Comparison of ENCODE assay signal across 14 cellular contexts in genomic region chr11:48105096-48105990, GRCh38.
DNase-seq lines count a peak whose midpoint lies in the region; ATAC-seq and TF ChIP-seq lines count a peak whose summit lies in the region.
"Had no signal": no experiment of that assay in that cellular context is flagged by ENCODE, and none has a peak within 500 bp of the region (broad histone marks: within the 10 kb centered on the region; RNA-seq: fewer than 3 reads in every experiment).

No MANE protein-coding gene starts in this region.

- peak overlapping the region in 6 of 7 donors; percentile 6 to 82 (median 73) for H3K27ac Mint-ChIP-seq in CD14-positive monocyte
- peak overlapping the region; percentile 83 for H3K27ac Mint-ChIP-seq in effector memory CD8-positive, alpha-beta T cell
- H3K27ac Mint-ChIP-seq in osteocyte (ENCODE audit: unreplicated experiment), result no peak overlapping the region
- H3K27ac Mint-ChIP-seq: GM23338 had no signal

- peaks cover under 1% of the 10 kb centered on the region; the same call in 1 of the 2 replicates for H3K36me3 ChIP-seq in Karpas-422 (ENCODE audit: insufficient read depth, low read length)
- no peaks in the 10 kb centered on the region for H3K36me3 ChIP-seq in SK-N-SH (replicated peaks in 1 of 2; ENCODE audit: control insufficient read depth in 1 of 2, insufficient read depth in 2 of 2, low read length in 1 of 2)

- H3K27me3 Mint-ChIP-seq in CD14-positive monocyte (ENCODE audit: low read depth in 3 of 3) (no peaks in the 10 kb centered on the region), osteocyte (ENCODE audit: unreplicated experiment) (no peaks in the 10 kb centered on the region)
- H3K27me3 Mint-ChIP-seq in effector memory CD8-positive, alpha-beta T cell, result no peaks in the 10 kb centered on the region

- H3K79me2 ChIP-seq in Karpas-422 (ENCODE audit: low read length) (peaks cover 63% of the 10 kb centered on the region), SK-N-SH (ENCODE audit: insufficient read depth) (peaks cover 63% of the 10 kb centered on the region; the same call in 1 of the 2 replicates)

- H3K9ac ChIP-seq in Karpas-422 (ENCODE audit: low read length), result peak overlapping the region; percentile 90
- no peak overlapping the region for H3K9ac ChIP-seq in SK-N-SH

- H2AFZ ChIP-seq in Karpas-422 (ENCODE audit: low read length), result no peak overlapping the region
- H2AFZ ChIP-seq in SK-N-SH (ENCODE audit: low read depth), result no peak overlapping the region
- H2AFZ ChIP-seq: GM23338 had no signal

- peaks cover 9% of the 10 kb centered on the region for H3F3A ChIP-seq in SK-N-SH (replicated peaks; ENCODE audit: insufficient read depth)

- intact Hi-C loops in CD14-positive monocyte (cut with micrococcal nuclease), result loop anchor here (5.0 kb wide), 3 partner anchors 73 to 258 kb away; partner anchors contain the start of gene NUP160 (in 1 of the 2)

- DNase-seq in CD14-positive monocyte (ENCODE audit: low spot score) (no peak), Karpas-422 (peak; percentile 78), osteocyte (ENCODE audit: extremely low spot score, unreplicated experiment) (peak; percentile 8), omental fat pad (ENCODE audit: low spot score) (no peak), SK-N-SH (no peak)
- no peak for DNase-seq in effector memory CD8-positive, alpha-beta T cell
- no peak for DNase-seq in effector CD8-positive, alpha-beta T cell (lab: John Stamatoyannopoulos, UW)
- DNase-seq: cerebellar nuclear complex, DMS53, mucosa of descending colon, NCI-H345 had no signal

- no peaks in the 10 kb centered on the region for H3K27me3 ChIP-seq in Karpas-422 (ENCODE audit: low read length)
- H3K27me3 ChIP-seq in SK-N-SH (ENCODE audit: insufficient read depth), result no peaks in the 10 kb centered on the region

- peak overlapping the region; percentile 90 for H3K4me2 ChIP-seq in Karpas-422 (ENCODE audit: low read depth, low read length, poor library complexity, severe bottlenecking)
- no peak overlapping the region for H3K4me2 ChIP-seq in SK-N-SH
- H3K4me2 ChIP-seq: GM23338 had no signal

- H3K4me3 ChIP-seq in Karpas-422 (ENCODE audit: low read length) (peak overlapping the region; percentile 61), SK-N-SH (ENCODE audit: low read depth in 2 of 2, low read length in 1 of 2) (no peak overlapping the region)
- H3K4me3 ChIP-seq: GM23338, mucosa of descending colon had no signal

- H3K9me3 ChIP-seq in Karpas-422 (ENCODE audit: low read length) (no peaks in the 10 kb centered on the region), SK-N-SH (no peaks in the 10 kb centered on the region)
- H3K9me3 ChIP-seq: mucosa of descending colon had no signal

- H4K20me1 ChIP-seq in Karpas-422 (ENCODE audit: insufficient read depth, low read depth, low read length) (no peaks in the 10 kb centered on the region), SK-N-SH (ENCODE audit: insufficient read depth) (no peaks in the 10 kb centered on the region)

- ATAC-seq in effector memory CD8-positive, alpha-beta T cell (replicated peaks), result no peak
- ATAC-seq in GM18502 (IDR thresholded peaks at IDR 0.05; ENCODE audit: poor library complexity, unreplicated experiment) (no peak), omental fat pad (ENCODE audit: low FRiP score) (no peak)
- ATAC-seq: GM23338 had no signal

- H3K4me3 Mint-ChIP-seq in CD14-positive monocyte (no peak overlapping the region), osteocyte (ENCODE audit: unreplicated experiment) (no peak overlapping the region)
- H3K4me3 Mint-ChIP-seq in effector memory CD8-positive, alpha-beta T cell, result no peak overlapping the region
- H3K4me3 Mint-ChIP-seq: GM23338 had no signal

- CTCF ChIA-PET in SK-N-SH (lab: Yijun Ruan, JAX), result interaction anchor here (1.1 to 13.3 kb wide), 2 partner anchors 10 to 170 kb away, joined by 4 to 262 read pairs; no protein-coding TSS in a partner anchor

- TF ChIP-seq CTCF in CD14-positive monocyte (IDR thresholded peaks at IDR 0.05) (no peak), osteocyte (IDR thresholded peaks at IDR 0.05) (no peak), omental fat pad (IDR thresholded peaks at IDR 0.05) (no peak), SK-N-SH (IDR thresholded peaks at IDR 0.05) (no peak)

- H3K9me2 ChIP-seq in Karpas-422 (replicated peaks; ENCODE audit: insufficient read depth, low read length), result no peaks in the 10 kb centered on the region
- H3K9me2 ChIP-seq in SK-N-SH, result no peaks in the 10 kb centered on the region

- H3K4me1 ChIP-seq in Karpas-422 (ENCODE audit: low read length) (peaks cover 99% of the 10 kb centered on the region), SK-N-SH (ENCODE audit: control insufficient read depth in 1 of 2, insufficient read depth in 2 of 2, low read depth in 1 of 2, low read length in 1 of 2) (peaks cover 8 to 27% of the 10 kb centered on the region in 2 experiments; a peak in 3 of 4 replicates)

- no peak for TF ChIP-seq EP300 in SK-N-SH (IDR thresholded peaks at IDR 0.05; ENCODE audit: borderline replicate concordance in 1 of 2, low read depth in 1 of 2, low read length in 1 of 2)

- H3K4me1 Mint-ChIP-seq in CD14-positive monocyte (peaks cover 69% of the 10 kb centered on the region), osteocyte (ENCODE audit: unreplicated experiment) (peaks cover 27% of the 10 kb centered on the region)
- H3K4me1 Mint-ChIP-seq in effector memory CD8-positive, alpha-beta T cell (ENCODE audit: low read depth in 2 of 2), result peaks cover 43 to 59% of the 10 kb centered on the region in 2 donors

- TF ChIP-seq RAD21 in SK-N-SH (IDR thresholded peaks at IDR 0.05; ENCODE audit: low read length), result no peak

- H3K9me3 Mint-ChIP-seq in CD14-positive monocyte, result no peaks in the 10 kb centered on the region
- no peaks in the 10 kb centered on the region for H3K9me3 Mint-ChIP-seq in effector memory CD8-positive, alpha-beta T cell
- no peaks in the 10 kb centered on the region for H3K9me3 Mint-ChIP-seq in osteocyte (ENCODE audit: unreplicated experiment)
- H3K9me3 Mint-ChIP-seq: GM23338 had no signal

- peak overlapping the region; percentile 99 for H3K27ac ChIP-seq in Karpas-422 (ENCODE audit: low read length)
- no peak overlapping the region; a peak in 1 of 4 replicates for H3K27ac ChIP-seq in SK-N-SH (ENCODE audit: low read depth in 2 of 2, low read length in 1 of 2)
- H3K27ac ChIP-seq: epithelial cell of prostate had no signal

- H3K36me3 Mint-ChIP-seq in CD14-positive monocyte (no peaks in the 10 kb centered on the region), osteocyte (ENCODE audit: unreplicated experiment) (no peaks in the 10 kb centered on the region)
- H3K36me3 Mint-ChIP-seq in effector memory CD8-positive, alpha-beta T cell (ENCODE audit: insufficient read depth), result peaks cover 12% of the 10 kb centered on the region

- POLR2A ChIA-PET in SK-N-SH (lab: Yijun Ruan, JAX), result no interaction called here

- WGBS in SK-N-SH (ENCODE audit: low lambda C conversion rate), result 97% methylated on average over 10 of the region's 10 CpGs

TF ChIP-seq in SK-N-SH, 30 proteins besides CTCF, POLR2A, EP300 and RAD21 (continues in another document):
- TF ChIP-seq USF1 (IDR thresholded peaks at IDR 0.05; ENCODE audit: borderline replicate concordance, low read depth) (no peak), SIN3A (IDR thresholded peaks at IDR 0.05; ENCODE audit: borderline replicate concordance, low read depth, low read length) (no peak), FOSL2 (IDR thresholded peaks at IDR 0.05; ENCODE audit: borderline replicate concordance, low read depth) (no peak), ZBTB33 (IDR thresholded peaks at IDR 0.05; ENCODE audit: borderline replicate concordance, low read depth) (no peak), JUND (IDR thresholded peaks at IDR 0.05) (no peak), FOXM1 (IDR thresholded peaks at IDR 0.05; ENCODE audit: low read depth) (no peak), MEF2A (IDR thresholded peaks at IDR 0.05; ENCODE audit: borderline replicate concordance, low read depth) (no peak), TEAD4 (IDR thresholded peaks at IDR 0.05; ENCODE audit: borderline replicate concordance, insufficient read depth) (no peak), RCOR1 (IDR thresholded peaks at IDR 0.05; ENCODE audit: low read length) (no peak), SMC3 (IDR thresholded peaks at IDR 0.05; ENCODE audit: low read depth, low read length) (no peak), MAX (IDR thresholded peaks at IDR 0.05; ENCODE audit: low read depth) (no peak), MXI1 (IDR thresholded peaks at IDR 0.05; ENCODE audit: low read depth, low read length) (no peak), GATA2 (CRISPR knock-in tag; IDR thresholded peaks at IDR 0.05) (no peak), TCF12 (IDR thresholded peaks at IDR 0.05) (no peak)

Comparison
In these comparisons a context has a peak if more than half of its experiments do, and no peak if none do; other contexts are left out.
1. DNase-seq: peak in Karpas-422 (single experiment) and osteocyte (single experiment); none in CD14-positive monocyte (single experiment), effector memory CD8-positive, alpha-beta T cell (0 of 3), effector CD8-positive, alpha-beta T cell (single experiment), omental fat pad (single experiment) and SK-N-SH (single experiment).